1 cellular context compared by ENCODE assay signal in the genomic region with DNA sequence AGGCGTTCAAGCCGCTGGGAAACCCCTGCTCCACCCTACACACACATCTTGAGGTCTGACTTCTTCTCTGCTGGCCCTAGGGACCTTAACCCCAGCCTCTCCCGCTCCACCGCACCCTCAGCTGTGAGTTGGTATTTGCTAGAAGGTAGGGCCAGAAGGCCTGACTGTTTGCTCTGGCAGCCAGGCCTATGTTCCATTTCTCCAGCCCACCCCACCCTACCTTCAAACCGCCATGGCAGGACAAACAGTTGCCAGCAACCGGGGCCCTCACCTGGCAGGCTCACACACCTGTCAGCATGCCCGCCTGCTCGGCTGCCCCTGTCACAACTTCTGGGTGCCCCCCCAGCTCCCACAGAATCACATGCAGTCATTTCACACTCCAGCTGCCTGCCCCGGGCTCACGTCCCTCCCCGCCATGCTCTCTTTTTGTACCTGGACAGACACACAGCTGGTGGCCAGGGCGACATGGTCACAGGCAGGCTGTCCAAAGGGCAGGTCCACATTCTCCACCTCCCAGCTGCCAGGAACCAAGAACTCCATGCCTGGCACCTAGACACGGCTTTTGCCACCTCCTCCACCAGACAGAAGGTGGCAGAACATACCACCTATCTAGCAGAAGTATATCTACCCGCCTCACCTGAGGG.
TF ChIP-seq lines count a peak whose summit lies in the region.

No MANE protein-coding gene starts in this region.

TF ChIP-seq in H1, 55 proteins besides CTCF, POLR2A, EP300 and RAD21:
- TF ChIP-seq NANOG (IDR thresholded peaks at IDR 0.05; ENCODE audit: insufficient read depth, low read depth, low read length, poor library complexity, severe bottlenecking) (no peak), RBBP5 (IDR thresholded peaks at IDR 0.05; ENCODE audit: borderline replicate concordance, low read depth, low read length) (no peak), SIN3A (conservative IDR thresholded peaks at IDR 0.05 in 1 of 2, IDR thresholded peaks at IDR 0.05 in 1 of 2; ENCODE audit: low read depth in 1 of 2, low read length in 2 of 2) (no peak), SRF (IDR thresholded peaks at IDR 0.05; ENCODE audit: low read depth, low read length) (no peak)
